Comparison of ENCODE assay signal across 8 cellular contexts in genomic region chr11:18588297-18589252, GRCh38. TPM values are rescaled to one million over a fixed set of nuclear protein-coding genes. Genes with fewer than 3 reads are reported as not detected.
DNase-seq lines count a peak whose midpoint lies in the region; ATAC-seq and TF ChIP-seq lines count a peak whose summit lies in the region.

Gene UEVLD (minus strand): TSS chr11:18588734. CDS start chr11:18588654, 80 bp downstream.

- no peak within 1 kb of the TSS for H3K27ac Mint-ChIP-seq in activated naive CD4-positive, alpha-beta T cell treated with anti-CD3 and anti-CD28 coated beads for 36 hours

- no peaks in the 10 kb centered on the region for H3K36me3 Mint-ChIP-seq in activated naive CD4-positive, alpha-beta T cell treated with anti-CD3 and anti-CD28 coated beads for 36 hours (ENCODE audit: low read depth)

- ATAC-seq in GM21447 (IDR thresholded peaks at IDR 0.05; ENCODE audit: unreplicated experiment), result peak; percentile 65

- H3K4me1 ChIP-seq in SJSA1 (replicated peaks) (peaks cover 5% of the 10 kb centered on the region; the same call in 1 of the 2 replicates), neutrophil (ENCODE audit: control insufficient read depth in 1 of 2, insufficient read depth in 1 of 2, low read depth in 1 of 2, low read length in 1 of 2) (peaks cover 11 to 16% of the 10 kb centered on the region in 2 experiments), subcutaneous abdominal adipose tissue (ENCODE audit: control insufficient read depth in 5 of 5, insufficient read depth in 5 of 5, low read length in 5 of 5) (peaks cover 2 to 34% (median 27%) of the 10 kb centered on the region in 5 donors)

- peak within 1 kb of the TSS; percentile 79 for H3K4me3 ChIP-seq in SJSA1
- peak within 1 kb of the TSS; percentile 76 to 90 for H3K4me3 ChIP-seq in neutrophil (ENCODE audit: low read depth in 1 of 2, low read length in 1 of 2)
- H3K4me3 ChIP-seq in subcutaneous abdominal adipose tissue (ENCODE audit: low read depth in 1 of 5, low read length in 5 of 5), result peak within 1 kb of the TSS; percentile 89 to 98 (median 95)

- no peaks in the 10 kb centered on the region; the same call in 1 of the 2 replicates for H3K36me3 ChIP-seq in SJSA1
- no peaks in the 10 kb centered on the region for H3K36me3 ChIP-seq in neutrophil
- no peaks in the 10 kb centered on the region for H3K36me3 ChIP-seq in subcutaneous abdominal adipose tissue (ENCODE audit: control insufficient read depth in 5 of 5, insufficient read depth in 5 of 5, low read length in 5 of 5)

- H3K27me3 Mint-ChIP-seq in activated naive CD4-positive, alpha-beta T cell treated with anti-CD3 and anti-CD28 coated beads for 36 hours (ENCODE audit: low read depth), result no peaks in the 10 kb centered on the region

- no peak within 1 kb of the TSS for H3K4me3 Mint-ChIP-seq in activated naive CD4-positive, alpha-beta T cell treated with anti-CD3 and anti-CD28 coated beads for 36 hours

- CTCF ChIA-PET in activated naive CD4-positive, alpha-beta T cell treated with anti-CD3 and anti-CD28 coated beads for 36 hours (lab: Charles Lee), result interaction anchor here (0.6 kb wide), 1 partner anchor 16 kb away, joined by 3 read pairs; no protein-coding TSS in a partner anchor

- intact Hi-C loops in activated naive CD4-positive, alpha-beta T cell treated with anti-CD3 and anti-CD28 coated beads for 36 hours (cut with micrococcal nuclease), result loop anchor here (1.0 to 2.0 kb wide), 4 partner anchors 62 to 576 kb away; partner anchors contain the start of genes LDHA, SERGEF and TSG101

- H3K27ac ChIP-seq in SJSA1 (peak within 1 kb of the TSS; percentile 59), neutrophil (peak within 1 kb of the TSS; percentile 76), subcutaneous abdominal adipose tissue (ENCODE audit: low read depth, low read length) (peak within 1 kb of the TSS; percentile 91)

- peak; percentile 78 for DNase-seq in DMS153 treated with DMSO at 0.1 percent for 48 hours (lab: John Stamatoyannopoulos, UW; ENCODE audit: unreplicated experiment)
- DNase-seq in HuH-7.5 (ENCODE audit: low spot score), result peak; percentile 80
- peak; percentile 74 to 76 for DNase-seq in SJSA1 (ENCODE audit: low read depth in 1 of 2, low spot score in 2 of 2)
- DNase-seq in activated naive CD4-positive, alpha-beta T cell treated with anti-CD3 and anti-CD28 coated beads for 36 hours, result peak; percentile 63
- DNase-seq in germinal center (ENCODE audit: low spot score), result peak; percentile 81

- TF ChIP-seq CTCF in neutrophil (IDR thresholded peaks at IDR 0.05), result no peak

- H3K9me3 Mint-ChIP-seq in activated naive CD4-positive, alpha-beta T cell treated with anti-CD3 and anti-CD28 coated beads for 36 hours, result no peaks in the 10 kb centered on the region

- H3K9me3 ChIP-seq in SJSA1 (replicated peaks) (no peaks in the 10 kb centered on the region), neutrophil (no peaks in the 10 kb centered on the region), subcutaneous abdominal adipose tissue (ENCODE audit: control insufficient read depth in 5 of 5, low read length in 5 of 5) (no peaks in the 10 kb centered on the region)

- H3K4me1 Mint-ChIP-seq in activated naive CD4-positive, alpha-beta T cell treated with anti-CD3 and anti-CD28 coated beads for 36 hours (ENCODE audit: low read depth), result peaks cover 8% of the 10 kb centered on the region

- no peaks in the 10 kb centered on the region for H3K27me3 ChIP-seq in SJSA1 (replicated peaks)
- no peaks in the 10 kb centered on the region for H3K27me3 ChIP-seq in neutrophil
- no peaks in the 10 kb centered on the region for H3K27me3 ChIP-seq in subcutaneous abdominal adipose tissue (ENCODE audit: control insufficient read depth in 5 of 5, insufficient read depth in 4 of 5, low read length in 5 of 5)

- H3K9ac ChIP-seq in subcutaneous abdominal adipose tissue (ENCODE audit: low read length in 5 of 5), result peak within 1 kb of the TSS; percentile 76 to 91 (median 87)

RNA-seq across cellular contexts. Expression of gene UEVLD, which starts in this region (rescaled TPM):
- 14.9 and 22.0 TPM in 2 replicates for total RNA-seq in SJSA1 (2014; rRNA removed; shearing (Covaris generic))
- 1 to 10 TPM; 8.9 to 9.2 TPM for total RNA-seq in activated naive CD4-positive, alpha-beta T cell treated with anti-CD3 and anti-CD28 coated beads for 36 hours

Comparison
In these comparisons a context has a peak if more than half of its experiments do, and no peak if none do; other contexts are left out.
1. Peak in every context shown above with its lines: DNase-seq, ATAC-seq, H3K4me3 ChIP-seq and H3K27ac ChIP-seq.